Comparison of ENCODE assay signal across 27 cellular contexts in genomic region chr2:181788883-181789555, GRCh38.
DNase-seq lines count a peak whose midpoint lies in the region; ATAC-seq, FAIRE-seq and TF ChIP-seq lines count a peak whose summit lies in the region.
"Had no signal": no experiment of that assay in that cellular context is flagged by ENCODE, and none has a peak within 500 bp of the region (broad histone marks: within the 10 kb centered on the region; RNA-seq: fewer than 3 reads in every experiment).

No MANE protein-coding gene starts in this region.

- POLR2A ChIA-PET in A549 (lab: Yijun Ruan, JAX): no interaction called here

- H3K36me3 ChIP-seq in brain microvascular endothelial cell (replicated peaks): no peaks in the 10 kb centered on the region
- H3K36me3 ChIP-seq in effector memory CD4-positive, alpha-beta T cell (ENCODE audit: control insufficient read depth, insufficient read depth, low read length): no peaks in the 10 kb centered on the region
- H3K36me3 ChIP-seq: BLaER1 treated with 17β-estradiol and CSF1 and Interleukin-3, amounts not matched to agents 10 nM and 100 nM; gastroesophageal sphincter had no signal

- H3K36me3 Mint-ChIP-seq in natural killer cell treated with Interleukin-12 subunit alpha and Interleukin-12 subunit beta and Interleukin-15 and Interleukin-18, amount 100 ng/mL, for 72 hours: no peaks in the 10 kb centered on the region
- peaks cover 2 to 8% of the 10 kb centered on the region in 2 donors for H3K36me3 Mint-ChIP-seq in activated T-cell treated with anti-CD3 and anti-CD28 coated beads, Interleukin-2, amount 50 U/mL, for 72 hours (ENCODE audit: insufficient read depth in 2 of 2)

- H3K27ac Mint-ChIP-seq in natural killer cell treated with Interleukin-12 subunit alpha and Interleukin-12 subunit beta and Interleukin-15 and Interleukin-18, amount 100 ng/mL, for 72 hours: no peak overlapping the region
- H3K27ac Mint-ChIP-seq in activated T-cell treated with anti-CD3 and anti-CD28 coated beads, Interleukin-2, amount 50 U/mL, for 72 hours: no peak overlapping the region
- H3K27ac Mint-ChIP-seq: activated CD4-positive, alpha-beta T cell treated with anti-CD3 and anti-CD28 coated beads for 36 hours; naive thymus-derived CD4-positive, alpha-beta T cell had no signal

- H3K27ac ChIP-seq in A549: peak overlapping the region; percentile 76 to 80; a peak in 5 of 6 replicates
- peak overlapping the region; percentile 91 for H3K27ac ChIP-seq in brain microvascular endothelial cell
- H3K27ac ChIP-seq in effector memory CD4-positive, alpha-beta T cell (ENCODE audit: insufficient read depth, low read length, poor library complexity, severe bottlenecking): no peak overlapping the region
- H3K27ac ChIP-seq: BLaER1 treated with 17β-estradiol and CSF1 and Interleukin-3, amounts not matched to agents 10 nM and 100 nM; gastroesophageal sphincter; parathyroid adenoma had no signal

- intact Hi-C loops in left colon (cut with DNase I, micrococcal nuclease): no loop called here

- in situ Hi-C loops in brain microvascular endothelial cell (cut with HindIII; ENCODE audit: low pct_ligation_motif_present, low sequenced_read_pairs): no loop called here

- H3K4me3 Mint-ChIP-seq in natural killer cell treated with Interleukin-12 subunit alpha and Interleukin-12 subunit beta and Interleukin-15 and Interleukin-18, amount 100 ng/mL, for 72 hours: no peak overlapping the region
- H3K4me3 Mint-ChIP-seq in activated T-cell treated with anti-CD3 and anti-CD28 coated beads, Interleukin-2, amount 50 U/mL, for 72 hours: no peak overlapping the region
- H3K4me3 Mint-ChIP-seq: activated CD4-positive, alpha-beta T cell treated with anti-CD3 and anti-CD28 coated beads for 36 hours; activated T-cell treated with anti-CD3 and anti-CD28 coated beads, Interleukin-2, amount 50 U/mL, for 24 hours; naive thymus-derived CD4-positive, alpha-beta T cell had no signal

- TF ChIP-seq CTCF in A549 (IDR thresholded peaks at IDR 0.05) (no peak), brain microvascular endothelial cell (IDR thresholded peaks at IDR 0.05; ENCODE audit: low read depth, low read length, missing control alignments) (no peak)

- CTCF ChIA-PET in A549 (lab: Yijun Ruan, JAX): interaction anchor here (1.0 to 1.9 kb wide), 5 partner anchors 17 to 165 kb away, joined by 3 to 4 read pairs (median 3); partner anchors contain the start of gene ITPRID2

- TF ChIP-seq EP300 in A549 (IDR thresholded peaks at IDR 0.05): no peak

- H3K9me3 Mint-ChIP-seq in natural killer cell treated with Interleukin-12 subunit alpha and Interleukin-12 subunit beta and Interleukin-15 and Interleukin-18, amount 100 ng/mL, for 72 hours: peaks cover 4% of the 10 kb centered on the region
- H3K9me3 Mint-ChIP-seq in activated T-cell treated with anti-CD3 and anti-CD28 coated beads, Interleukin-2, amount 50 U/mL, for 72 hours: peaks cover 3 to 5% of the 10 kb centered on the region in 2 donors

- H3K4me2 ChIP-seq in A549: peak overlapping the region; percentile 8; the same call in 1 of the 3 replicates
- H3K4me2 ChIP-seq: BLaER1 treated with 17β-estradiol and CSF1 and Interleukin-3, amounts not matched to agents 10 nM and 100 nM had no signal

- peaks cover 0 to 8% of the 10 kb centered on the region in 2 donors for H3K27me3 Mint-ChIP-seq in natural killer cell treated with Interleukin-12 subunit alpha and Interleukin-12 subunit beta and Interleukin-15 and Interleukin-18, amount 100 ng/mL, for 72 hours
- H3K27me3 Mint-ChIP-seq in activated T-cell treated with anti-CD3 and anti-CD28 coated beads, Interleukin-2, amount 50 U/mL, for 72 hours (ENCODE audit: low read depth): peaks cover 13% of the 10 kb centered on the region

- TF ChIP-seq RAD21 in A549 (conservative IDR thresholded peaks at IDR 0.05 in 1 of 2, IDR thresholded peaks at IDR 0.05 in 1 of 2): no peak

- no peak for FAIRE-seq in A549 (lab: Jason Lieb, UNC)

- DNase-seq in A549 (ENCODE audit: low read depth in 1 of 2, low spot score in 1 of 2) (no peak), HCEC 1CT (peak; percentile 47), brain microvascular endothelial cell (no peak), left colon (no peak), NCI-H146 treated with DMSO at 0.1 percent for 48 hours (lab: John Stamatoyannopoulos, UW; ENCODE audit: unreplicated experiment) (no peak)
- no peak for DNase-seq in natural killer cell treated with Interleukin-12 subunit alpha and Interleukin-12 subunit beta and Interleukin-15 and Interleukin-18, amount 100 ng/mL, for 72 hours (ENCODE audit: low spot score)
- DNase-seq in effector memory CD4-positive, alpha-beta T cell: no peak
- no peak for DNase-seq in activated T-cell treated with anti-CD3 and anti-CD28 coated beads, Interleukin-2, amount 50 U/mL, for 72 hours
- DNase-seq: ACHN; activated CD4-positive, alpha-beta T cell treated with anti-CD3 and anti-CD28 coated beads for 36 hours; activated CD8-positive, alpha-beta memory T cell treated with anti-CD3 and anti-CD28 coated beads for 24 hours; activated naive CD4-positive, alpha-beta T cell; activated T-cell treated with anti-CD3 and anti-CD28 coated beads, Interleukin-2, amount 50 U/mL, for 24 hours; amniotic stem cell; Caco-2; islet precursor cell; MM.1S; naive thymus-derived CD4-positive, alpha-beta T cell; NCI-H1436; NCI-H2171; NCI-H524 treated with DMSO at 0.1 percent for 48 hours had no signal

- ATAC-seq in A549: no peak
- peak; percentile 71 for ATAC-seq in left colon
- ATAC-seq in natural killer cell treated with Interleukin-12 subunit alpha and Interleukin-12 subunit beta and Interleukin-15 and Interleukin-18, amount 100 ng/mL, for 72 hours: no peak
- ATAC-seq in activated T-cell treated with anti-CD3 and anti-CD28 coated beads, Interleukin-2, amount 50 U/mL, for 72 hours (replicated peaks in 1 of 2): no peak
- ATAC-seq: activated CD4-positive, alpha-beta T cell treated with anti-CD3 and anti-CD28 coated beads for 36 hours; esophagus mucosa; gastroesophageal sphincter; naive thymus-derived CD4-positive, alpha-beta T cell; Right ventricle myocardium inferior; sciatic nerve had no signal

- 91% methylated on average over 3 of the region's 3 CpGs for WGBS in A549 (ENCODE audit: missing lambda C conversion rate)

- no peaks in the 10 kb centered on the region for H3K4me1 Mint-ChIP-seq in natural killer cell treated with Interleukin-12 subunit alpha and Interleukin-12 subunit beta and Interleukin-15 and Interleukin-18, amount 100 ng/mL, for 72 hours (ENCODE audit: low read depth in 2 of 2)
- H3K4me1 Mint-ChIP-seq in activated T-cell treated with anti-CD3 and anti-CD28 coated beads, Interleukin-2, amount 50 U/mL, for 72 hours (ENCODE audit: low read depth): peaks cover 38% of the 10 kb centered on the region

- no peaks in the 10 kb centered on the region for H3K27me3 ChIP-seq in brain microvascular endothelial cell (replicated peaks)
- H3K27me3 ChIP-seq in effector memory CD4-positive, alpha-beta T cell (replicated peaks; ENCODE audit: control insufficient read depth, insufficient read depth, low read length, poor library complexity, severe bottlenecking): no peaks in the 10 kb centered on the region
- H3K27me3 ChIP-seq: BLaER1 treated with 17β-estradiol and CSF1 and Interleukin-3, amounts not matched to agents 10 nM and 100 nM; gastroesophageal sphincter had no signal

- peaks cover 68% of the 10 kb centered on the region for H3K4me1 ChIP-seq in A549
- no peaks in the 10 kb centered on the region for H3K4me1 ChIP-seq in effector memory CD4-positive, alpha-beta T cell (ENCODE audit: control insufficient read depth, insufficient read depth, low read length, poor library complexity, severe bottlenecking)
- H3K4me1 ChIP-seq: gastroesophageal sphincter, parathyroid adenoma had no signal

- no peak overlapping the region for H3K4me3 ChIP-seq in A549
- H3K4me3 ChIP-seq in brain microvascular endothelial cell (ENCODE audit: low read depth, low read length): no peak overlapping the region
- H3K4me3 ChIP-seq in effector memory CD4-positive, alpha-beta T cell (ENCODE audit: insufficient read depth, low read depth, low read length, poor library complexity, severe bottlenecking): no peak overlapping the region
- H3K4me3 ChIP-seq: BLaER1 treated with 17β-estradiol and CSF1 and Interleukin-3, amounts not matched to agents 10 nM and 100 nM; gastroesophageal sphincter had no signal

- TF ChIP-seq POLR2A in A549 (IDR thresholded peaks at IDR 0.05; ENCODE audit: low read length): no peak

- peaks cover 14% of the 10 kb centered on the region for H3K9me3 ChIP-seq in A549
- H3K9me3 ChIP-seq in effector memory CD4-positive, alpha-beta T cell (ENCODE audit: control insufficient read depth, low read length): no peaks in the 10 kb centered on the region
- H3K9me3 ChIP-seq: Caco-2 had no signal

TF ChIP-seq in A549, 52 proteins besides CTCF, POLR2A, EP300 and RAD21 (continues in another document):
- TF ChIP-seq REST (IDR thresholded peaks at IDR 0.05): no peak
- TF ChIP-seq HES2 (IDR thresholded peaks at IDR 0.05): no peak
